Comparison of ENCODE assay signal across 1 cellular context in genomic region chr19:46741447-46741846, GRCh38.
A peak's percentile ranks its signal among the peaks of the same experiment; 100 is the strongest.
TF ChIP-seq lines count a peak whose summit lies in the region.

No MANE protein-coding gene starts in this region.

TF ChIP-seq in K562, 482 proteins besides CTCF, POLR2A, EP300 and RAD21:
- TF ChIP-seq RBFOX2 (IDR thresholded peaks at IDR 0.05; ENCODE audit: low read depth, low read length) (peak; percentile 10; the same call in 1 of the 2 replicates), NUFIP1 (IDR thresholded peaks at IDR 0.05; ENCODE audit: partially characterized antibody) (no peak)
TF ChIP-seq in K562: peak in this region for 1.
